1 cellular context compared by ENCODE assay signal in genomic region chr16:66924527-66925321, GRCh38.
TF ChIP-seq lines count a peak whose summit lies in the region.

No MANE protein-coding gene starts in this region.

TF ChIP-seq in HepG2, 621 proteins besides CTCF, POLR2A, EP300 and RAD21 (continued from another document and continues in another):
- TF ChIP-seq, protein P1, sequence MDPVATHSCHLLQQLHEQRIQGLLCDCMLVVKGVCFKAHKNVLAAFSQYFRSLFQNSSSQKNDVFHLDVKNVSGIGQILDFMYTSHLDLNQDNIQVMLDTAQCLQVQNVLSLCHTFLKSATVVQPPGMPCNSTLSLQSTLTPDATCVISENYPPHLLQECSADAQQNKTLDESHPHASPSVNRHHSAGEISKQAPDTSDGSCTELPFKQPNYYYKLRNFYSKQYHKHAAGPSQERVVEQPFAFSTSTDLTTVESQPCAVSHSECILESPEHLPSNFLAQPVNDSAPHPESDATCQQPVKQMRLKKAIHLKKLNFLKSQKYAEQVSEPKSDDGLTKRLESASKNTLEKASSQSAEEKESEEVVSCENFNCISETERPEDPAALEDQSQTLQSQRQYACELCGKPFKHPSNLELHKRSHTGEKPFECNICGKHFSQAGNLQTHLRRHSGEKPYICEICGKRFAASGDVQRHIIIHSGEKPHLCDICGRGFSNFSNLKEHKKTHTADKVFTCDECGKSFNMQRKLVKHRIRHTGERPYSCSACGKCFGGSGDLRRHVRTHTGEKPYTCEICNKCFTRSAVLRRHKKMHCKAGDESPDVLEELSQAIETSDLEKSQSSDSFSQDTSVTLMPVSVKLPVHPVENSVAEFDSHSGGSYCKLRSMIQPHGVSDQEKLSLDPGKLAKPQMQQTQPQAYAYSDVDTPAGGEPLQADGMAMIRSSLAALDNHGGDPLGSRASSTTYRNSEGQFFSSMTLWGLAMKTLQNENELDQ (CRISPR knock-in tag; IDR thresholded peaks at IDR 0.05; ENCODE audit: borderline replicate concordance) = no peak
- TF ChIP-seq NCOA1 (CRISPR knock-in tag; IDR thresholded peaks at IDR 0.05) = no peak
- TF ChIP-seq RBM39 (IDR thresholded peaks at IDR 0.05; ENCODE audit: low read depth, low read length, poor library complexity, severe bottlenecking) = peak; percentile 55
- TF ChIP-seq ZNF883 (CRISPR knock-in tag; IDR thresholded peaks at IDR 0.05; ENCODE audit: not compliant biosample characterization) = no peak
- peak; percentile 70; the same call in 1 of the 2 replicates for TF ChIP-seq KLF12 (CRISPR knock-in tag; IDR thresholded peaks at IDR 0.05; ENCODE audit: borderline replicate concordance)
- TF ChIP-seq ZNF574 (CRISPR knock-in tag; IDR thresholded peaks at IDR 0.05) = peak; percentile 43
- TF ChIP-seq ZBTB7A (CRISPR knock-in tag; IDR thresholded peaks at IDR 0.05) = no peak
- TF ChIP-seq CSRNP2 (CRISPR knock-in tag; conservative IDR thresholded peaks at IDR 0.05; ENCODE audit: low read depth) = no peak
- no peak for TF ChIP-seq ZSCAN22 (CRISPR knock-in tag; IDR thresholded peaks at IDR 0.05)
- TF ChIP-seq KDM4B (CRISPR knock-in tag; IDR thresholded peaks at IDR 0.05) = no peak
- no peak for TF ChIP-seq ZKSCAN8 (CRISPR knock-in tag; IDR thresholded peaks at IDR 0.05; ENCODE audit: borderline replicate concordance)
- no peak for TF ChIP-seq ZNF414 (CRISPR knock-in tag; IDR thresholded peaks at IDR 0.05)
- no peak for TF ChIP-seq GABPA (IDR thresholded peaks at IDR 0.05; ENCODE audit: low read depth, low read length)
- no peak for TF ChIP-seq GABPA (CRISPR knock-in tag; IDR thresholded peaks at IDR 0.05; ENCODE audit: low read depth)
- no peak for TF ChIP-seq HIVEP1 (CRISPR knock-in tag; IDR thresholded peaks at IDR 0.05)
- no peak for TF ChIP-seq RCOR2 (CRISPR knock-in tag; IDR thresholded peaks at IDR 0.05)
- TF ChIP-seq ZNF260 (CRISPR knock-in tag; IDR thresholded peaks at IDR 0.05; ENCODE audit: borderline replicate concordance, low read depth) = no peak
- TF ChIP-seq, protein P2, sequence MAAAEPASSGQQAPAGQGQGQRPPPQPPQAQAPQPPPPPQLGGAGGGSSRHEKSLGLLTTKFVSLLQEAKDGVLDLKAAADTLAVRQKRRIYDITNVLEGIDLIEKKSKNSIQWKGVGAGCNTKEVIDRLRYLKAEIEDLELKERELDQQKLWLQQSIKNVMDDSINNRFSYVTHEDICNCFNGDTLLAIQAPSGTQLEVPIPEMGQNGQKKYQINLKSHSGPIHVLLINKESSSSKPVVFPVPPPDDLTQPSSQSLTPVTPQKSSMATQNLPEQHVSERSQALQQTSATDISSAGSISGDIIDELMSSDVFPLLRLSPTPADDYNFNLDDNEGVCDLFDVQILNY (CRISPR knock-in tag; conservative IDR thresholded peaks at IDR 0.05) = 0 out of 2 replicates have a peak, but pooled peaks have one; percentile 22
- TF ChIP-seq SP4 (CRISPR knock-in tag; IDR thresholded peaks at IDR 0.05) = 0 out of 2 replicates have a peak, but pooled peaks have one; percentile 48
- no peak; the same call in 1 of the 2 replicates for TF ChIP-seq MXD1 (CRISPR knock-in tag; IDR thresholded peaks at IDR 0.05)
- no peak for TF ChIP-seq AGO1 (IDR thresholded peaks at IDR 0.05; ENCODE audit: low read depth, low read length, poor library complexity, severe bottlenecking)
- no peak for TF ChIP-seq RBAK (CRISPR knock-in tag; IDR thresholded peaks at IDR 0.05)
- TF ChIP-seq KDM1A (CRISPR knock-in tag; IDR thresholded peaks at IDR 0.05) = 0 out of 2 replicates have a peak, but pooled peaks have one; percentile 21
- TF ChIP-seq SIX1 (CRISPR knock-in tag; IDR thresholded peaks at IDR 0.05; ENCODE audit: borderline replicate concordance) = no peak
- peak; percentile 79 for TF ChIP-seq SALL2 (CRISPR knock-in tag; IDR thresholded peaks at IDR 0.05)
- TF ChIP-seq, protein P3, sequence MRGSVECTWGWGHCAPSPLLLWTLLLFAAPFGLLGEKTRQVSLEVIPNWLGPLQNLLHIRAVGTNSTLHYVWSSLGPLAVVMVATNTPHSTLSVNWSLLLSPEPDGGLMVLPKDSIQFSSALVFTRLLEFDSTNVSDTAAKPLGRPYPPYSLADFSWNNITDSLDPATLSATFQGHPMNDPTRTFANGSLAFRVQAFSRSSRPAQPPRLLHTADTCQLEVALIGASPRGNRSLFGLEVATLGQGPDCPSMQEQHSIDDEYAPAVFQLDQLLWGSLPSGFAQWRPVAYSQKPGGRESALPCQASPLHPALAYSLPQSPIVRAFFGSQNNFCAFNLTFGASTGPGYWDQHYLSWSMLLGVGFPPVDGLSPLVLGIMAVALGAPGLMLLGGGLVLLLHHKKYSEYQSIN (CRISPR knock-in tag; IDR thresholded peaks at IDR 0.05; ENCODE audit: borderline replicate concordance) = no peak
- TF ChIP-seq MTA1 (CRISPR knock-in tag; IDR thresholded peaks at IDR 0.05; ENCODE audit: borderline replicate concordance) = no peak
- TF ChIP-seq ZMAT3 (CRISPR knock-in tag; conservative IDR thresholded peaks at IDR 0.05) = no peak
- TF ChIP-seq, protein P4, sequence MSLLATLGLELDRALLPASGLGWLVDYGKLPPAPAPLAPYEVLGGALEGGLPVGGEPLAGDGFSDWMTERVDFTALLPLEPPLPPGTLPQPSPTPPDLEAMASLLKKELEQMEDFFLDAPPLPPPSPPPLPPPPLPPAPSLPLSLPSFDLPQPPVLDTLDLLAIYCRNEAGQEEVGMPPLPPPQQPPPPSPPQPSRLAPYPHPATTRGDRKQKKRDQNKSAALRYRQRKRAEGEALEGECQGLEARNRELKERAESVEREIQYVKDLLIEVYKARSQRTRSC (CRISPR knock-in tag; IDR thresholded peaks at IDR 0.05; ENCODE audit: low read depth) = no peak
- 0 out of 2 replicates have a peak, but pooled peaks have one; percentile 13 for TF ChIP-seq ATF3 (CRISPR knock-in tag; IDR thresholded peaks at IDR 0.05)
- TF ChIP-seq RARG (CRISPR knock-in tag; IDR thresholded peaks at IDR 0.05; ENCODE audit: low read depth) = no peak
- no peak for TF ChIP-seq ATF1 (CRISPR knock-in tag; IDR thresholded peaks at IDR 0.05)
- TF ChIP-seq MAFF (IDR thresholded peaks at IDR 0.05; ENCODE audit: low read depth, low read length) = no peak
- no peak for TF ChIP-seq BCL6 (CRISPR knock-in tag; IDR thresholded peaks at IDR 0.05)
- no peak for TF ChIP-seq ZNF264 (CRISPR knock-in tag; IDR thresholded peaks at IDR 0.05)
- TF ChIP-seq ZNF563 (CRISPR knock-in tag; IDR thresholded peaks at IDR 0.05) = 0 out of 2 replicates have a peak, but pooled peaks have one; percentile 41
- no peak for TF ChIP-seq MAFG (CRISPR knock-in tag; IDR thresholded peaks at IDR 0.05)
- TF ChIP-seq ZBTB21 (CRISPR knock-in tag; IDR thresholded peaks at IDR 0.05) = no peak
- no peak for TF ChIP-seq PAWR (CRISPR knock-in tag; IDR thresholded peaks at IDR 0.05; ENCODE audit: borderline replicate concordance)
- no peak for TF ChIP-seq ATF7-NPFF (CRISPR knock-in tag; IDR thresholded peaks at IDR 0.05; ENCODE audit: low read depth)
- TF ChIP-seq, protein P5, sequence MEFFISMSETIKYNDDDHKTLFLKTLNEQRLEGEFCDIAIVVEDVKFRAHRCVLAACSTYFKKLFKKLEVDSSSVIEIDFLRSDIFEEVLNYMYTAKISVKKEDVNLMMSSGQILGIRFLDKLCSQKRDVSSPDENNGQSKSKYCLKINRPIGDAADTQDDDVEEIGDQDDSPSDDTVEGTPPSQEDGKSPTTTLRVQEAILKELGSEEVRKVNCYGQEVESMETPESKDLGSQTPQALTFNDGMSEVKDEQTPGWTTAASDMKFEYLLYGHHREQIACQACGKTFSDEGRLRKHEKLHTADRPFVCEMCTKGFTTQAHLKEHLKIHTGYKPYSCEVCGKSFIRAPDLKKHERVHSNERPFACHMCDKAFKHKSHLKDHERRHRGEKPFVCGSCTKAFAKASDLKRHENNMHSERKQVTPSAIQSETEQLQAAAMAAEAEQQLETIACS (CRISPR knock-in tag; IDR thresholded peaks at IDR 0.05) = no peak
- TF ChIP-seq HNF1B (CRISPR knock-in tag; IDR thresholded peaks at IDR 0.05) = 0 out of 2 replicates have a peak, but pooled peaks have one; percentile 3
- no peak for TF ChIP-seq CBX2 (IDR thresholded peaks at IDR 0.05; ENCODE audit: low read depth, low read length)
- no peak for TF ChIP-seq CBX2 (CRISPR knock-in tag; IDR thresholded peaks at IDR 0.05; ENCODE audit: low read depth)
- no peak for TF ChIP-seq ZNF101 (CRISPR knock-in tag; IDR thresholded peaks at IDR 0.05; ENCODE audit: borderline replicate concordance, low read depth)
- TF ChIP-seq, protein P6, sequence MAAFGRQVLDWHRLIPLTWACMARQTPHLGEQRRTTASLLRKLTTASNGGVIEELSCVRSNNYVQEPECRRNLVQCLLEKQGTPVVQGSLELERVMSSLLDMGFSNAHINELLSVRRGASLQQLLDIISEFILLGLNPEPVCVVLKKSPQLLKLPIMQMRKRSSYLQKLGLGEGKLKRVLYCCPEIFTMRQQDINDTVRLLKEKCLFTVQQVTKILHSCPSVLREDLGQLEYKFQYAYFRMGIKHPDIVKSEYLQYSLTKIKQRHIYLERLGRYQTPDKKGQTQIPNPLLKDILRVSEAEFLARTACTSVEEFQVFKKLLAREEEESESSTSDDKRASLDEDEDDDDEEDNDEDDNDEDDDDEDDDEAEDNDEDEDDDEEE (CRISPR knock-in tag; IDR thresholded peaks at IDR 0.05) = peak; percentile 53; the same call in 1 of the 2 replicates
- no peak for TF ChIP-seq ZNF549 (CRISPR knock-in tag; IDR thresholded peaks at IDR 0.05)
- TF ChIP-seq ATF2 (CRISPR knock-in tag; IDR thresholded peaks at IDR 0.05) = no peak
